1 cellular context compared by ENCODE assay signal in the genomic region with DNA sequence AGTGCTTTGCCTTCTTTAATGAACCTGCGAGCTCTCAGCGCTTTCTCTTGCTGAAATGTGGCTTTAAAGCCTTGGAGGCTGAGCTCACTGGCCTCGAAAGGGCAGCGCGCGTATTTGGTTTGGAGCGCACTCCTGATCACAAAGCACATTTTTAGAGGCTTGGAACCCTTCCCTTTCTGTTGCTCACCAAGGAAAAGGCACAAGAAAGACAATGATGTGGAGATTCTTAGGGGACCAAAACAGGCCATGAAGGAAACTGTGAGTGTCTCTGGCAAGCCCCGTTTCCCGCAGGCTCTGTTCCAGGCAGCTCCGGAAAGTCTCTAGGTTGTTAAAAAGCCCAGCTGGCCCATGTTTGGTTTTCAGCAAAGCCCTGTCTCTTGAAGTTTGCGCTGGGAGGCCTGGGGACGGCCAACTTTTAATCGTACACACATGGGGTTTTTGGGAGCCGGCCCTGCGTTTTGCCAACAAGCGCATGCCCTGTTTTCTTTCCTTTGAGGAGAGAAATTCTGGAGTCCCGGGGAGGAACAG.
TF ChIP-seq lines count a peak whose summit lies in the region.

No MANE protein-coding gene starts in this region.

TF ChIP-seq in WTC11, 78 proteins besides CTCF, POLR2A, EP300 and RAD21 (continued from another document):
- TF ChIP-seq, protein P1, sequence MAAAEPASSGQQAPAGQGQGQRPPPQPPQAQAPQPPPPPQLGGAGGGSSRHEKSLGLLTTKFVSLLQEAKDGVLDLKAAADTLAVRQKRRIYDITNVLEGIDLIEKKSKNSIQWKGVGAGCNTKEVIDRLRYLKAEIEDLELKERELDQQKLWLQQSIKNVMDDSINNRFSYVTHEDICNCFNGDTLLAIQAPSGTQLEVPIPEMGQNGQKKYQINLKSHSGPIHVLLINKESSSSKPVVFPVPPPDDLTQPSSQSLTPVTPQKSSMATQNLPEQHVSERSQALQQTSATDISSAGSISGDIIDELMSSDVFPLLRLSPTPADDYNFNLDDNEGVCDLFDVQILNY (CRISPR knock-in tag; IDR thresholded peaks at IDR 0.05): no peak
- TF ChIP-seq, protein P2, sequence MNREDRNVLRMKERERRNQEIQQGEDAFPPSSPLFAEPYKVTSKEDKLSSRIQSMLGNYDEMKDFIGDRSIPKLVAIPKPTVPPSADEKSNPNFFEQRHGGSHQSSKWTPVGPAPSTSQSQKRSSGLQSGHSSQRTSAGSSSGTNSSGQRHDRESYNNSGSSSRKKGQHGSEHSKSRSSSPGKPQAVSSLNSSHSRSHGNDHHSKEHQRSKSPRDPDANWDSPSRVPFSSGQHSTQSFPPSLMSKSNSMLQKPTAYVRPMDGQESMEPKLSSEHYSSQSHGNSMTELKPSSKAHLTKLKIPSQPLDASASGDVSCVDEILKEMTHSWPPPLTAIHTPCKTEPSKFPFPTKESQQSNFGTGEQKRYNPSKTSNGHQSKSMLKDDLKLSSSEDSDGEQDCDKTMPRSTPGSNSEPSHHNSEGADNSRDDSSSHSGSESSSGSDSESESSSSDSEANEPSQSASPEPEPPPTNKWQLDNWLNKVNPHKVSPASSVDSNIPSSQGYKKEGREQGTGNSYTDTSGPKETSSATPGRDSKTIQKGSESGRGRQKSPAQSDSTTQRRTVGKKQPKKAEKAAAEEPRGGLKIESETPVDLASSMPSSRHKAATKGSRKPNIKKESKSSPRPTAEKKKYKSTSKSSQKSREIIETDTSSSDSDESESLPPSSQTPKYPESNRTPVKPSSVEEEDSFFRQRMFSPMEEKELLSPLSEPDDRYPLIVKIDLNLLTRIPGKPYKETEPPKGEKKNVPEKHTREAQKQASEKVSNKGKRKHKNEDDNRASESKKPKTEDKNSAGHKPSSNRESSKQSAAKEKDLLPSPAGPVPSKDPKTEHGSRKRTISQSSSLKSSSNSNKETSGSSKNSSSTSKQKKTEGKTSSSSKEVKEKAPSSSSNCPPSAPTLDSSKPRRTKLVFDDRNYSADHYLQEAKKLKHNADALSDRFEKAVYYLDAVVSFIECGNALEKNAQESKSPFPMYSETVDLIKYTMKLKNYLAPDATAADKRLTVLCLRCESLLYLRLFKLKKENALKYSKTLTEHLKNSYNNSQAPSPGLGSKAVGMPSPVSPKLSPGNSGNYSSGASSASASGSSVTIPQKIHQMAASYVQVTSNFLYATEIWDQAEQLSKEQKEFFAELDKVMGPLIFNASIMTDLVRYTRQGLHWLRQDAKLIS (CRISPR knock-in tag; IDR thresholded peaks at IDR 0.05; ENCODE audit: borderline replicate concordance): no peak
